ENCODE assay signal across 14 cellular contexts in the genomic region with DNA sequence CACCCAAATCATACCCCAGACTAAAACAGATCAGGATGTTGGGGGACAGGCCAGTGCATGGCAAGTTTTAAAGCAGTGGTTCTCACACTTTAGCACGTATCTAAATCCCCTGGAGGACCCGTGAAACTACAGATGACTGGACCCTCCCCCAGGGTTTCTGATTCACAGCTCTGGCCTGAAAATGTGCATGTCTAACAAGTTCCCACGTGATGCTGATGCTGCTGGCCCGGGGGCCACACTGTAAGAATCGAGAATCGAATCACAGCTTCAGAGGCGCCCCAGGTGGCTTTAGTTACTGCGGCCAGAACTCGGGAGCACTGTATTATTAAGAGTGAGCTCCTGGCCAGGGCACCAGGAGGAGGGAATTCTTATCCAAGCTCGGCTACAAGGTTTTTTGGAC. TPM values are rescaled to one million over a fixed set of nuclear protein-coding genes. Genes with fewer than 3 reads are reported as not detected.
DNase-seq lines count a peak whose midpoint lies in the region; ATAC-seq and TF ChIP-seq lines count a peak whose summit lies in the region.
"Had no signal": no experiment of that assay in that cellular context is flagged by ENCODE, and none has a peak within 500 bp of the region (broad histone marks: within the 10 kb centered on the region; RNA-seq: fewer than 3 reads in every experiment).

No MANE protein-coding gene starts in this region.

- H2AFZ ChIP-seq in trophoblast cell (ENCODE audit: insufficient read depth, low read length, poor library complexity), result no peak overlapping the region

- H3K27ac ChIP-seq in endodermal cell (ENCODE audit: low read depth, low read length), result no peak overlapping the region
- no peak overlapping the region for H3K27ac ChIP-seq in trophoblast cell (ENCODE audit: low read depth, low read length)
- H3K27ac ChIP-seq: gastrocnemius medialis, vagina had no signal

- H2BK120ac ChIP-seq in trophoblast cell (ENCODE audit: insufficient read depth, low read length, poor library complexity), result no peak overlapping the region

- no peak overlapping the region for H3K4me3 ChIP-seq in endodermal cell (ENCODE audit: low read length)
- H3K4me3 ChIP-seq in trophoblast cell (ENCODE audit: low read depth, low read length), result no peak overlapping the region
- H3K4me3 ChIP-seq: gastrocnemius medialis, vagina had no signal

- H3K9ac ChIP-seq in endodermal cell (ENCODE audit: extremely low read depth, low read length, poor library complexity, severe bottlenecking) (no peak overlapping the region), trophoblast cell (ENCODE audit: low read length) (no peak overlapping the region)

- no peak overlapping the region for H3K23ac ChIP-seq in trophoblast cell (ENCODE audit: low read length)

- DNase-seq in stimulated activated naive CD4-positive, alpha-beta T cell treated with Interleukin-2 at 50 U/mL for 16 hours (lab: John Stamatoyannopoulos, UW), result peak; percentile 9
- no peak for DNase-seq in stimulated activated naive CD4-positive, alpha-beta T cell (lab: John Stamatoyannopoulos, UW)
- peak; percentile 73 for DNase-seq in activated CD8-positive, alpha-beta T cell treated with anti-CD3 and anti-CD28 coated beads, Interleukin-2, amount 10 ng/mL, durations not matched to agents 7 days and 5 days
- peak; percentile 70 for DNase-seq in endodermal cell
- DNase-seq in NCI-H2171 treated with DMSO at 0.1 percent for 48 hours (lab: John Stamatoyannopoulos, UW), result no peak
- no peak for DNase-seq in A172 (ENCODE audit: low spot score)
- DNase-seq in trophoblast cell, result no peak
- DNase-seq in superior temporal gyrus (ENCODE audit: extremely low spot score), result no peak
- DNase-seq: DMS53, gastrocnemius medialis, mammary epithelial cell, NCI-H1694, retina had no signal

- H3K36me3 Mint-ChIP-seq in activated CD8-positive, alpha-beta T cell treated with anti-CD3 and anti-CD28 coated beads, Interleukin-2, amount 10 ng/mL, durations not matched to agents 7 days and 5 days (ENCODE audit: low read depth), result peaks cover 14% of the 10 kb centered on the region
- H3K36me3 Mint-ChIP-seq in endodermal cell (ENCODE audit: low read depth), result no peaks in the 10 kb centered on the region

- H3K79me2 ChIP-seq in trophoblast cell (ENCODE audit: control insufficient read depth, insufficient read depth, low read length, poor library complexity), result no peaks in the 10 kb centered on the region

- no peak overlapping the region for H2AK5ac ChIP-seq in trophoblast cell (ENCODE audit: low read length)

- no peaks in the 10 kb centered on the region for H3K4me1 ChIP-seq in endodermal cell (ENCODE audit: control insufficient read depth, insufficient read depth, low read length)
- H3K4me1 ChIP-seq in trophoblast cell (ENCODE audit: control insufficient read depth in 1 of 2, insufficient read depth in 2 of 2, low read length in 2 of 2), result no peaks in the 10 kb centered on the region
- H3K4me1 ChIP-seq: gastrocnemius medialis had no signal

- CTCF ChIA-PET in activated CD8-positive, alpha-beta T cell treated with anti-CD3 and anti-CD28 coated beads, Interleukin-2, amount 10 ng/mL, durations not matched to agents 7 days and 5 days (lab: Charles Lee), result interaction anchor here (0.9 to 4.9 kb wide), 6 partner anchors 9 to 402 kb away, joined by 3 to 62 read pairs (median 14); partner anchors contain the start of genes ADAMTS17, ASB7 and LINS1

- peak overlapping the region; percentile 92 for H3K27ac Mint-ChIP-seq in activated CD8-positive, alpha-beta T cell treated with anti-CD3 and anti-CD28 coated beads, Interleukin-2, amount 10 ng/mL, durations not matched to agents 7 days and 5 days
- no peak overlapping the region for H3K27ac Mint-ChIP-seq in endodermal cell

- H3K9me3 ChIP-seq in endodermal cell (ENCODE audit: control insufficient read depth, low read length) (no peaks in the 10 kb centered on the region), trophoblast cell (ENCODE audit: insufficient read depth, low read depth, low read length) (peaks cover 4% of the 10 kb centered on the region)
- H3K9me3 ChIP-seq: gastrocnemius medialis, vagina had no signal

- no peaks in the 10 kb centered on the region for H3K27me3 Mint-ChIP-seq in activated CD8-positive, alpha-beta T cell treated with anti-CD3 and anti-CD28 coated beads, Interleukin-2, amount 10 ng/mL, durations not matched to agents 7 days and 5 days (ENCODE audit: low read depth)
- H3K27me3 Mint-ChIP-seq in endodermal cell (ENCODE audit: insufficient read depth), result peaks cover 25% of the 10 kb centered on the region

- WGBS in endodermal cell (ENCODE audit: insufficient coverage in 1 of 2, insufficient read length in 1 of 2), 2 experiments, result 80 to 90% methylated on average over 7 to 10 of the region's 10 CpGs
- WGBS in trophoblast cell (ENCODE audit: extremely low coverage, insufficient coverage, insufficient read length), result no CpG with 5 or more reads among the region's 10 CpGs

- H3K4me1 Mint-ChIP-seq in activated CD8-positive, alpha-beta T cell treated with anti-CD3 and anti-CD28 coated beads, Interleukin-2, amount 10 ng/mL, durations not matched to agents 7 days and 5 days (ENCODE audit: low read depth), result peaks cover 68% of the 10 kb centered on the region
- peaks cover 19% of the 10 kb centered on the region for H3K4me1 Mint-ChIP-seq in endodermal cell

- TF ChIP-seq CTCF in endodermal cell (conservative IDR thresholded peaks at IDR 0.05), result no peak

- no peak overlapping the region for H4K8ac ChIP-seq in trophoblast cell (ENCODE audit: low read depth, low read length)

- H3K9me3 Mint-ChIP-seq in activated CD8-positive, alpha-beta T cell treated with anti-CD3 and anti-CD28 coated beads, Interleukin-2, amount 10 ng/mL, durations not matched to agents 7 days and 5 days (ENCODE audit: insufficient read depth), result no peaks in the 10 kb centered on the region
- no peaks in the 10 kb centered on the region for H3K9me3 Mint-ChIP-seq in endodermal cell

- H4K91ac ChIP-seq in trophoblast cell (ENCODE audit: low read depth, low read length), result no peak overlapping the region

- POLR2A ChIA-PET in activated CD8-positive, alpha-beta T cell treated with anti-CD3 and anti-CD28 coated beads, Interleukin-2, amount 10 ng/mL, durations not matched to agents 7 days and 5 days (lab: Charles Lee), result interaction anchor here (0.7 to 2.3 kb wide), 4 partner anchors 9 to 273 kb away, joined by 3 to 13 read pairs (median 6); partner anchors contain the start of genes ASB7 and LINS1

- H3K4me2 ChIP-seq in trophoblast cell (ENCODE audit: low read length), result no peak overlapping the region

- no peaks in the 10 kb centered on the region for H3K36me3 ChIP-seq in endodermal cell (ENCODE audit: control insufficient read depth, insufficient read depth, low read length)
- no peaks in the 10 kb centered on the region for H3K36me3 ChIP-seq in trophoblast cell (ENCODE audit: control insufficient read depth in 1 of 2, insufficient read depth in 2 of 2, low read length in 2 of 2)
- H3K36me3 ChIP-seq: vagina had no signal

- peak; percentile 65 for ATAC-seq in activated CD8-positive, alpha-beta T cell treated with anti-CD3 and anti-CD28 coated beads, Interleukin-2, amount 10 ng/mL, durations not matched to agents 7 days and 5 days
- ATAC-seq: gastrocnemius medialis had no signal

- H2BK12ac ChIP-seq in trophoblast cell (ENCODE audit: low read length), result no peak overlapping the region

- H4K12ac ChIP-seq in trophoblast cell (ENCODE audit: low read depth, low read length), result no peak overlapping the region

- no peak overlapping the region for H3K14ac ChIP-seq in trophoblast cell (ENCODE audit: low read length)

- H3K4me3 Mint-ChIP-seq in activated CD8-positive, alpha-beta T cell treated with anti-CD3 and anti-CD28 coated beads, Interleukin-2, amount 10 ng/mL, durations not matched to agents 7 days and 5 days, result peak overlapping the region; percentile 63
- no peak overlapping the region for H3K4me3 Mint-ChIP-seq in endodermal cell

- H3K18ac ChIP-seq in trophoblast cell (ENCODE audit: low read length), result no peak overlapping the region

- H2BK5ac ChIP-seq in trophoblast cell (ENCODE audit: low read depth, low read length, poor library complexity), result no peak overlapping the region

- H3K27me3 ChIP-seq in endodermal cell (ENCODE audit: control insufficient read depth, insufficient read depth, low read length, poor library complexity, severe bottlenecking) (no peaks in the 10 kb centered on the region), trophoblast cell (ENCODE audit: insufficient read depth, low read length) (no peaks in the 10 kb centered on the region)
- H3K27me3 ChIP-seq: gastrocnemius medialis, vagina had no signal

- no peaks in the 10 kb centered on the region for H3K79me1 ChIP-seq in trophoblast cell (ENCODE audit: low read length)

- H3K4ac ChIP-seq in trophoblast cell (ENCODE audit: low read depth, low read length), result no peak overlapping the region

RNA-seq across cellular contexts. Expression of gene ADAMTS17, which starts 11.6 kb away (rescaled TPM):
- 1 to 10 TPM; 5.1 to 6.0 TPM for total RNA-seq in activated CD8-positive, alpha-beta T cell treated with anti-CD3 and anti-CD28 coated beads, Interleukin-2, amount 10 ng/mL, durations not matched to agents 7 days and 5 days
- 1 to 10 TPM in 1 of 2 donors, under 1 TPM in 1; 0.82 to 2.3 TPM for total RNA-seq in endodermal cell
- polyA plus RNA-seq in endodermal cell (2013, experiment 1 of 2), result 0.71 TPM
- 0.37 TPM for polyA plus RNA-seq in endodermal cell (2013, experiment 2 of 2)
- total RNA-seq in A172 (2014; rRNA removed; shearing (Covaris generic)), result 0.16 TPM in 1 of 2 replicates, not detected in the other
- 0.26 and 0.37 TPM in 2 replicates for polyA plus RNA-seq in trophoblast cell (2013)

Comparison
In these comparisons a context has a peak if more than half of its experiments do, and no peak if none do; other contexts are left out.
1. DNase-seq: peak in stimulated activated naive CD4-positive, alpha-beta T cell treated with Interleukin-2 at 50 U/mL for 16 hours (single experiment), activated CD8-positive, alpha-beta T cell treated with anti-CD3 and anti-CD28 coated beads, Interleukin-2, amount 10 ng/mL, durations not matched to agents 7 days and 5 days (single experiment) and endodermal cell (single experiment); none in stimulated activated naive CD4-positive, alpha-beta T cell (0 of 6), NCI-H2171 treated with DMSO at 0.1 percent for 48 hours (single experiment), A172 (single experiment), trophoblast cell (0 of 2) and superior temporal gyrus (single experiment).